36 cellular contexts compared by ENCODE assay signal in the genomic region with DNA sequence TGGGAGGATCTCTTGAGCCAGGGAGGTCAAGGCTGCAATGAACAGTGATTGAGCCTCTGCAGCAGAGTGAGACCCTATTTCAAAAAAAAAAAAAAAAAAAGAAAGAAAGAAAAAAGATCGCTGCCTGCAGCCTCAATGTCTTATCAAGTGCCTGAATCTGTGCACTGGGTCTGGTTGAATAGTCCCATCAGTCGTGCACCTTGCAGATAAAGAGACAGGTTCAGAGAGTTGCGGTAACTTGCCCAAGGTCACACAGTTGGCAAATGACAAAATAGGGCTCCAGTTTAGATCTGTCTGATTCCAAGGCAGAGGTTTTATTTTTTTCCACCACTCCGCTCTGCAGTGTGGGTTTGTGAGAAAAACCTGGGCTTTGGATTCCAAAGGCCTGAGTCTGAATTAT. TPM values are rescaled to one million over a fixed set of nuclear protein-coding genes. Genes with fewer than 3 reads are reported as not detected.
"Had no signal": no experiment of that assay in that cellular context is flagged by ENCODE, and none has a peak within 500 bp of the region (broad histone marks: within the 10 kb centered on the region; RNA-seq: fewer than 3 reads in every experiment).

No MANE protein-coding gene starts in this region.

- H3K4me1 ChIP-seq: colonic mucosa had no signal

- H3K27me3 ChIP-seq: colonic mucosa, gastroesophageal sphincter had no signal

- ATAC-seq: activated CD8-positive, alpha-beta T cell treated with anti-CD3 and anti-CD28 coated beads for 36 hours; activated T-cell treated with anti-CD3 and anti-CD28 coated beads, Interleukin-2, amount 50 U/mL, for 4 hours; activated T-helper 17 cell treated with anti-CD3 and anti-CD28 coated beads, Interleukin-2, amount 50 U/mL, for 72 hours; gastroesophageal sphincter; WTC11 had no signal

- H3K36me3 ChIP-seq: colonic mucosa, esophagus squamous epithelium, gastroesophageal sphincter had no signal

- H3K9me3 ChIP-seq: colonic mucosa, esophagus squamous epithelium, gastroesophageal sphincter had no signal

- FAIRE-seq: astrocyte, endometrium, endothelial cell of umbilical vein, TTC549 had no signal

- DNase-seq: activated CD4-positive, alpha-beta T cell treated with anti-CD3 and anti-CD28 coated beads for 1 hour; activated CD4-positive, alpha-beta T cell treated with anti-CD3 and anti-CD28 coated beads for 4 hours; activated CD4-positive, alpha-beta T cell treated with anti-CD3 and anti-CD28 coated beads, Interleukin-2, amount 50 U/mL, for 1 hour; activated CD4-positive, alpha-beta T cell treated with anti-CD3 and anti-CD28 coated beads, Interleukin-2, amount 50 U/mL, for 48 hours; activated CD8-positive, alpha-beta memory T cell treated with anti-CD3 and anti-CD28 coated beads for 24 hours; activated CD8-positive, alpha-beta T cell treated with anti-CD3 and anti-CD28 coated beads for 36 hours; activated effector memory CD4-positive, alpha-beta T cell treated with Interleukin-2 at 50 U/mL for 16 hours; activated gamma-delta T cell treated with Interleukin-2 at 50 U/mL for 16 hours; activated naive CD4-positive, alpha-beta T cell treated with anti-CD3 and anti-CD28 coated beads, Interleukin-2, amount 50 U/mL, for 16 hours; activated naive CD4-positive, alpha-beta T cell treated with Interleukin-2 at 50 U/mL for 16 hours; activated T-cell treated with anti-CD3 and anti-CD28 coated beads, Interleukin-2, amount 50 U/mL, for 4 hours; amniotic stem cell; anterior cingulate cortex; caudate nucleus; cerebellar nuclear complex; colonic mucosa; effector CD8-positive, alpha-beta T cell; esophagus squamous epithelium; foreskin melanocyte; T-helper 2 cell had no signal

- H3K4me3 ChIP-seq: colonic mucosa, esophagus squamous epithelium, gastroesophageal sphincter had no signal

- H3K27ac ChIP-seq: colonic mucosa, epithelial cell of prostate, esophagus squamous epithelium, gastroesophageal sphincter, VCaP had no signal

RNA-seq across cellular contexts. Expression of gene PLA2G1B, which starts 0.6 kb away (rescaled TPM):
- total RNA-seq: activated T-helper 17 cell treated with anti-CD3 and anti-CD28 coated beads, Interleukin-2, amount 50 U/mL, for 72 hours; astrocyte; dermis microvascular lymphatic vessel endothelial cell; endothelial cell of umbilical vein; esophagus squamous epithelium; fibroblast of lung; fibroblast of villous mesenchyme; gastroesophageal sphincter; glomerular endothelial cell; T-helper 1 cell treated with Interleukin-12 subunit alpha and Interleukin-12 subunit beta and Interleukin-4 antibody, amounts not matched to agents 30 ng/mL and 1 ng/mL, for 36 hours had no signal
- polyA plus RNA-seq: endothelial cell of umbilical vein had no signal

RNA-seq across cellular contexts. Expression of gene RNU4-1, which starts 35.2 kb away (rescaled TPM):
- polyA plus RNA-seq: adipose tissue, esophagus, fibroblast of lung had no signal

RNA-seq across cellular contexts. Expression of gene RNU4-2, which starts 36.5 kb away (rescaled TPM):
- polyA plus RNA-seq: adipose tissue, esophagus had no signal

RNA-seq across cellular contexts. Expression of gene MSI1, which starts 40.7 kb away (rescaled TPM):
- total RNA-seq: dermis microvascular lymphatic vessel endothelial cell; endothelial cell of umbilical vein; fibroblast of lung; fibroblast of villous mesenchyme; glomerular endothelial cell; T-helper 1 cell treated with Interleukin-12 subunit alpha and Interleukin-12 subunit beta and Interleukin-4 antibody, amounts not matched to agents 30 ng/mL and 1 ng/mL, for 36 hours had no signal
- polyA plus RNA-seq: fibroblast of lung had no signal
